ENCODE assay signal across 1 cellular context in the genomic region with DNA sequence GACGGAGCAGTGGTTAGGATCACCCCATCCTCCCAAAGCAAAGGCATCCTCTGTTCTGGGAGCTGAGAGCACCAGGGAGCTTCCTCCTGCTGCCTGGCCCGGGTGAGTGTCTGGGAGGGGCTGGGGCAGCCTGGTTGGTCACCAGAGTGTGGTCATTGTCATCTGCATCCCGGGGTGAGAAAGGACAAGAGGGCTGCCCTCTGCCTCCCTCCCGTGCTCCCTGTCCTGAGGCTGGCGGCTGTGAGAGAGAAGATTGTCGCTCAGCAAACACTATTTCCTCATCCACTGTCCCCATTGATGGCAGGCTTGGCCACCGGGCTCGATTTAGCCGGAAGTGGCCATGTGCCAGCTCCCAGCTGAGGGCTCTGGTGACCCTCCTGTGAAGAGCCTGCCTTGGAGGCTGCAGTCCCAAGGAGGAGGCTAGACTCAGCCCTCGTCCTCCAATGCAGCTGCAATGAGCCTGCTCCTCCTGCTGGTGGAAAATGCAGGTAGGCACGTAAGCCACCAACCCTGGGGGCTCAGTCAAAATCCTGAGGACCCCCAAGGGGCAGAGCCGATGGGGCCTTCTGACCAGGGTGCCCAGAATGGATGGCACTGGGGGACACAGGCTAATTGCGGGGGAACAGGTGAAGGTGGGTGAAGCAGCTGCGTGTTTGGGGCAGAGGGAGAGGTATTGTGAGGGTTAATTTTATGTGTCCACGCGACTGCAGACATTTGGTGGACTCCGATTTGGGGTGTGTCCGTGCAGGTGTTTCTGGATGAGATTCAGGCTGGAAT.
TF ChIP-seq lines count a peak whose summit lies in the region.

No MANE protein-coding gene starts in this region.

TF ChIP-seq in A549, 52 proteins besides CTCF, POLR2A, EP300 and RAD21 (continued from another document):
- TF ChIP-seq, protein P1, sequence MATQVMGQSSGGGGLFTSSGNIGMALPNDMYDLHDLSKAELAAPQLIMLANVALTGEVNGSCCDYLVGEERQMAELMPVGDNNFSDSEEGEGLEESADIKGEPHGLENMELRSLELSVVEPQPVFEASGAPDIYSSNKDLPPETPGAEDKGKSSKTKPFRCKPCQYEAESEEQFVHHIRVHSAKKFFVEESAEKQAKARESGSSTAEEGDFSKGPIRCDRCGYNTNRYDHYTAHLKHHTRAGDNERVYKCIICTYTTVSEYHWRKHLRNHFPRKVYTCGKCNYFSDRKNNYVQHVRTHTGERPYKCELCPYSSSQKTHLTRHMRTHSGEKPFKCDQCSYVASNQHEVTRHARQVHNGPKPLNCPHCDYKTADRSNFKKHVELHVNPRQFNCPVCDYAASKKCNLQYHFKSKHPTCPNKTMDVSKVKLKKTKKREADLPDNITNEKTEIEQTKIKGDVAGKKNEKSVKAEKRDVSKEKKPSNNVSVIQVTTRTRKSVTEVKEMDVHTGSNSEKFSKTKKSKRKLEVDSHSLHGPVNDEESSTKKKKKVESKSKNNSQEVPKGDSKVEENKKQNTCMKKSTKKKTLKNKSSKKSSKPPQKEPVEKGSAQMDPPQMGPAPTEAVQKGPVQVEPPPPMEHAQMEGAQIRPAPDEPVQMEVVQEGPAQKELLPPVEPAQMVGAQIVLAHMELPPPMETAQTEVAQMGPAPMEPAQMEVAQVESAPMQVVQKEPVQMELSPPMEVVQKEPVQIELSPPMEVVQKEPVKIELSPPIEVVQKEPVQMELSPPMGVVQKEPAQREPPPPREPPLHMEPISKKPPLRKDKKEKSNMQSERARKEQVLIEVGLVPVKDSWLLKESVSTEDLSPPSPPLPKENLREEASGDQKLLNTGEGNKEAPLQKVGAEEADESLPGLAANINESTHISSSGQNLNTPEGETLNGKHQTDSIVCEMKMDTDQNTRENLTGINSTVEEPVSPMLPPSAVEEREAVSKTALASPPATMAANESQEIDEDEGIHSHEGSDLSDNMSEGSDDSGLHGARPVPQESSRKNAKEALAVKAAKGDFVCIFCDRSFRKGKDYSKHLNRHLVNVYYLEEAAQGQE (IDR thresholded peaks at IDR 0.05): no peak
